In the genomic region with DNA sequence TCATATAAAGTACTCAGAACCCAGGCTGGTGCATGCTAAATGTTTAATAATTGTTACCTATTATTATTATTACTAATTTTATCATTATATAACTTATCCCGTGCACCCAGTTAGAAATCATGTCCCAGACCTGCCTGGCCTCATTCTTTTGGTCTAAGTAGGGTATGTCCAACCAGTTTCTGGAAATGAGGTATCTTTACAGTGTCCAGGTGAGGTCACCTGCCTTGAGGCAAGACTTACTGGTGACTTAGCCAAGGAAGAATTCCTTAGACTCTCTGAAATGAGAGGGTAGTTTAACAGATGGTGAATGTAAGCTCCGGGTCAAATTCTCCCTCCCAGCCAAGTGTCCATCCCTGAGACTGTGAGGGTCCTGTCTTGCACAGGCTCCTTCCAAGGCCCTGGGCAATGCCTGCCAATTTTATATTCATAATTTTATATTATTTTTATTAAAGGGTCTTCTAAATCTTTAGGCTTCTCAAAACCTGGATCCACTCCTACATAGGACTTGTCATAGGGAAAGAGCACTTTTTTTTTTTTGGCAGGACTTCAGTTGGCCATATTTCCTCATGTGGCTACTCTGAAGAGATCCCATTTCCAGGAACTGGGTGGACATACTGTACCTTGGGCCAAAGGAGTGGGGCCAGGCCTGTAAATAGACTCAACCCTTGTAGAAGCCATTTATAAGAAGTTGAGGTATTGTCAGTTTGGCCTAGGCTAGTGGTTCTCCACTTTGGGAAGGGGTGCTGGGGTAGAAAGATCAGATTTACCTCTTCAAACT, we compare ENCODE assay signal across 26 cellular contexts.
DNase-seq lines count a peak whose midpoint lies in the region; ATAC-seq, FAIRE-seq and TF ChIP-seq lines count a peak whose summit lies in the region.
"Had no signal": no experiment of that assay in that cellular context is flagged by ENCODE, and none has a peak within 500 bp of the region (broad histone marks: within the 10 kb centered on the region; RNA-seq: fewer than 3 reads in every experiment).

No MANE protein-coding gene starts in this region.

- no peaks in the 10 kb centered on the region for H3K79me2 ChIP-seq in DOHH2 (ENCODE audit: control insufficient read depth, low read length)
- H3K79me2 ChIP-seq in PC-9 (ENCODE audit: low read depth), result no peaks in the 10 kb centered on the region

- H3K4me2 ChIP-seq in DOHH2 (ENCODE audit: low read length) (peak overlapping the region; percentile 78), PC-9 (peak overlapping the region; percentile 46)
- H3K4me2 ChIP-seq: KMS-11 had no signal

- TF ChIP-seq CTCF in DOHH2 (IDR thresholded peaks at IDR 0.05; ENCODE audit: low read depth, low read length, poor library complexity, severe bottlenecking) (no peak), PC-9 (conservative IDR thresholded peaks at IDR 0.05) (no peak), bronchial epithelial cell (IDR thresholded peaks at IDR 0.05; ENCODE audit: insufficient read depth, low read length, severe bottlenecking) (no peak), left lung (IDR thresholded peaks at IDR 0.05) (no peak)

- H3K27me3 ChIP-seq in DOHH2 (ENCODE audit: control insufficient read depth, low read length), result no peaks in the 10 kb centered on the region
- H3K27me3 ChIP-seq in PC-9 (ENCODE audit: insufficient read depth, low read depth), result no peaks in the 10 kb centered on the region
- no peaks in the 10 kb centered on the region for H3K27me3 ChIP-seq in bronchial epithelial cell (ENCODE audit: control insufficient read depth, insufficient read depth, low read length)
- H3K27me3 ChIP-seq in left lung, result no peaks in the 10 kb centered on the region

- no peaks in the 10 kb centered on the region for H3F3A ChIP-seq in DOHH2 (ENCODE audit: control insufficient read depth, insufficient read depth)
- H3F3A ChIP-seq in PC-9 (ENCODE audit: insufficient read depth, low read depth), result peaks cover 22% of the 10 kb centered on the region

- POLR2A ChIA-PET in PC-9 (lab: Charles Lee; ENCODE audit: unreplicated experiment), result no interaction called here

- H3K4me3 ChIP-seq in DOHH2 (ENCODE audit: low read length), result peak overlapping the region; percentile 46
- H3K4me3 ChIP-seq in PC-9, result no peak overlapping the region
- no peak overlapping the region for H3K4me3 ChIP-seq in bronchial epithelial cell (ENCODE audit: low read depth, low read length)
- H3K4me3 ChIP-seq in left lung, result no peak overlapping the region
- H3K4me3 ChIP-seq: SK-N-MC had no signal

- DNase-seq in PC-9 (peak; percentile 59 to 95), bronchial epithelial cell (ENCODE audit: low read depth) (peak; percentile 80), left lung (no peak), GF-D8 (lab: John Stamatoyannopoulos, UW) (no peak), SKM-1 treated with dmso at 0.1 percent for 144 hours (lab: John Stamatoyannopoulos, UW; ENCODE audit: unreplicated experiment) (no peak)
- DNase-seq: 8988T; AML-193; C1 segment of cervical spinal cord; CD8-positive, alpha-beta T cell; DMS153; GDM1; IMR-90; MV-4-11; NCI-H1105 treated with DMSO at 0.1 percent for 48 hours; NCI-H2029 treated with DMSO at 0.1 percent for 48 hours; NCI-H2171; NCI-H345; NCI-H524; NCI-H774; Right ventricle myocardium superior had no signal

- no peaks in the 10 kb centered on the region for H3K9me2 ChIP-seq in DOHH2 (replicated peaks; ENCODE audit: control insufficient read depth, low read length)
- H3K9me2 ChIP-seq in PC-9 (ENCODE audit: insufficient read depth), result no peaks in the 10 kb centered on the region

- H3K36me3 ChIP-seq in DOHH2 (ENCODE audit: control insufficient read depth, low read length), result no peaks in the 10 kb centered on the region
- H3K36me3 ChIP-seq in PC-9 (ENCODE audit: low read depth), result no peaks in the 10 kb centered on the region
- no peaks in the 10 kb centered on the region for H3K36me3 ChIP-seq in bronchial epithelial cell (ENCODE audit: control insufficient read depth, insufficient read depth, low read length)
- H3K36me3 ChIP-seq in left lung, result no peaks in the 10 kb centered on the region

- H3K9me3 ChIP-seq in DOHH2 (ENCODE audit: control insufficient read depth, insufficient read depth, low read length) (no peaks in the 10 kb centered on the region), PC-9 (ENCODE audit: insufficient read depth, low read depth) (no peaks in the 10 kb centered on the region), left lung (no peaks in the 10 kb centered on the region)

- BruUV-seq in PC-9 (replicated peaks; lab: Mats Ljungman, UMichigan), result no TSS peak

- FAIRE-seq in bronchial epithelial cell (lab: Jason Lieb, UNC), result no peak
- FAIRE-seq: RCC 7860 had no signal

- CTCF ChIA-PET in PC-9 (lab: Charles Lee), result no interaction called here

- intact Hi-C loops in PC-9 (cut with micrococcal nuclease; ENCODE audit: unreplicated experiment) (loop anchor here (2.0 kb wide), 1 partner anchor 139 kb away; no protein-coding TSS in a partner anchor), left lung (cut with DNase I) (no loop called here)

- ATAC-seq in left lung, result peak; percentile 46
- ATAC-seq in HG03354 (IDR thresholded peaks at IDR 0.05; ENCODE audit: poor library complexity, severe bottlenecking, unreplicated experiment), result no peak
- ATAC-seq in HG03139 (IDR thresholded peaks at IDR 0.05; ENCODE audit: unreplicated experiment), result no peak
- ATAC-seq: CD8-positive, alpha-beta T cell had no signal

- H3K4me1 ChIP-seq in DOHH2 (ENCODE audit: control insufficient read depth, low read length), result peaks cover 54% of the 10 kb centered on the region
- H3K4me1 ChIP-seq in PC-9 (replicated peaks; ENCODE audit: insufficient read depth), result peaks cover 26% of the 10 kb centered on the region
- H3K4me1 ChIP-seq in left lung, result no peaks in the 10 kb centered on the region

- H3K27ac ChIP-seq in DOHH2 (ENCODE audit: low read depth, low read length) (peak overlapping the region; percentile 68), PC-9 (peak overlapping the region; percentile 71), left lung (no peak overlapping the region)
- H3K27ac ChIP-seq: KMS-11, SK-N-MC had no signal

- H2AFZ ChIP-seq in PC-9, result no peak overlapping the region

- H4K20me1 ChIP-seq in DOHH2 (ENCODE audit: control insufficient read depth, insufficient read depth, low read depth, low read length) (no peaks in the 10 kb centered on the region), PC-9 (ENCODE audit: insufficient read depth) (no peaks in the 10 kb centered on the region)

Comparison
In these comparisons a context has a peak if more than half of its experiments do, and no peak if none do; other contexts are left out.
1. H3K27ac ChIP-seq: peak in DOHH2 (single experiment) and PC-9 (single experiment); none in left lung (0 of 2).
2. DNase-seq: peak in PC-9 (2 of 2) and bronchial epithelial cell (single experiment); none in left lung (0 of 2), GF-D8 (single experiment) and SKM-1 treated with dmso at 0.1 percent for 144 hours (single experiment).